Comparison of ENCODE assay signal across 23 cellular contexts in genomic region chr21:45957551-45957950, GRCh38. TPM values are rescaled to one million over a fixed set of nuclear protein-coding genes. Genes with fewer than 3 reads are reported as not detected.
DNase-seq lines count a peak whose midpoint lies in the region; ATAC-seq and TF ChIP-seq lines count a peak whose summit lies in the region.
"Had no signal": no experiment of that assay in that cellular context is flagged by ENCODE, and none has a peak within 500 bp of the region (broad histone marks: within the 10 kb centered on the region; RNA-seq: fewer than 3 reads in every experiment).

No MANE protein-coding gene starts in this region.

- in situ Hi-C loops in GM23248 (cut with MboI) = no loop called here

- H3K4me2 ChIP-seq in GM23248 (ENCODE audit: unreplicated experiment) = peak overlapping the region; percentile 93
- H3K4me2 ChIP-seq: PC-9 had no signal

- H3K9me3 ChIP-seq in GM23248 (ENCODE audit: low read depth) = no peaks in the 10 kb centered on the region
- H3K9me3 ChIP-seq in prostate gland = no peaks in the 10 kb centered on the region
- H3K9me3 ChIP-seq in tibial artery = no peaks in the 10 kb centered on the region

- H3K27me3 ChIP-seq in GM23248 (replicated peaks; ENCODE audit: insufficient read depth) = no peaks in the 10 kb centered on the region
- no peaks in the 10 kb centered on the region for H3K27me3 ChIP-seq in prostate gland (replicated peaks; ENCODE audit: insufficient read depth)
- H3K27me3 ChIP-seq in tibial artery = no peaks in the 10 kb centered on the region

- peak overlapping the region; percentile 94 for H3K27ac ChIP-seq in GM23248
- H3K27ac ChIP-seq in coronary artery = peak overlapping the region; percentile 80 to 89
- H3K27ac ChIP-seq in prostate gland = peak overlapping the region; percentile 2 to 21
- peak overlapping the region; percentile 82 to 89 for H3K27ac ChIP-seq in tibial artery
- H3K27ac ChIP-seq: PC-9, VCaP had no signal

- H3K9ac ChIP-seq in GM23248 = peak overlapping the region; percentile 79

- WGBS in GM23248 (ENCODE audit: low coverage in 1 of 2, low lambda C conversion rate in 2 of 2, missing lambda C conversion rate in 2 of 2), 2 experiments = 30 to 37% methylated on average over 4 of the region's 4 CpGs
- WGBS in prostate gland = 86% methylated on average over 4 of the region's 4 CpGs

- H4K20me1 ChIP-seq in GM23248 (ENCODE audit: insufficient read depth) = no peaks in the 10 kb centered on the region

- H3K4me3 ChIP-seq in GM23248 = peak overlapping the region; percentile 68
- peak overlapping the region; percentile 11 for H3K4me3 ChIP-seq in coronary artery
- H3K4me3 ChIP-seq in prostate gland = no peak overlapping the region
- peak overlapping the region in 1 of 2 donors; percentile 12 for H3K4me3 ChIP-seq in tibial artery
- H3K4me3 ChIP-seq: PC-9 had no signal

- intact Hi-C loops in prostate gland (cut with DNase I) (no loop called here), tibial artery (cut with DNase I; ENCODE audit: low total_unique reads) (no loop called here)

- H3K36me3 ChIP-seq in GM23248 (ENCODE audit: low read depth) (no peaks in the 10 kb centered on the region), prostate gland (no peaks in the 10 kb centered on the region), tibial artery (no peaks in the 10 kb centered on the region)

- no peaks in the 10 kb centered on the region for H3K79me2 ChIP-seq in GM23248 (ENCODE audit: insufficient read depth)

- no peak for TF ChIP-seq CTCF in coronary artery (IDR thresholded peaks at IDR 0.05)
- no peak for TF ChIP-seq CTCF in prostate gland (IDR thresholded peaks at IDR 0.05)
- no peak for TF ChIP-seq CTCF in tibial artery (IDR thresholded peaks at IDR 0.05)
- no peak for TF ChIP-seq CTCF in omental fat pad (IDR thresholded peaks at IDR 0.05)

- no peaks in the 10 kb centered on the region for H3K9me2 ChIP-seq in GM23248 (ENCODE audit: insufficient read depth)

- H3F3A ChIP-seq in GM23248 (ENCODE audit: insufficient read depth) = peaks cover 36% of the 10 kb centered on the region

- TF ChIP-seq POLR2A in prostate gland (IDR thresholded peaks at IDR 0.05) = no peak

- H2AFZ ChIP-seq in GM23248 = peak overlapping the region; percentile 79
- H2AFZ ChIP-seq: PC-9 had no signal

- DNase-seq in GM23248 (no peak), coronary artery (ENCODE audit: low spot score) (no peak), prostate gland (ENCODE audit: low spot score) (no peak), tibial artery (peak in 1 of 2 donors; percentile 19), NCI-H2171 treated with DMSO at 0.1 percent for 48 hours (lab: John Stamatoyannopoulos, UW) (no peak), omental fat pad (ENCODE audit: low spot score) (no peak), mesenteric fat pad (ENCODE audit: low spot score) (no peak)
- DNase-seq: activated CD4-positive, alpha-beta T cell treated with anti-CD3 and anti-CD28 coated beads for 4 hours; activated naive CD4-positive, alpha-beta T cell; activated T-cell treated with anti-CD3 and anti-CD28 coated beads, Interleukin-2, amount 50 U/mL, for 24 hours; effector CD4-positive, alpha-beta T cell; left colon; naive thymus-derived CD4-positive, alpha-beta T cell; NCI-H146; NCI-H510A treated with DMSO at 0.1 percent for 48 hours; PC-9; retina; SIG-M5; stimulated activated CD4-positive, alpha-beta T cell treated with anti-CD3 and anti-CD28 coated beads, Interleukin-12 subunit alpha, Interleukin-12 subunit beta, amount 100 ng/mL, for 4 hours; stimulated activated CD4-positive, alpha-beta T cell treated with anti-CD3 and anti-CD28 coated beads, Interleukin-4, amount 100 ng/mL, for 1 hour; SW 1271; T-helper 9 cell had no signal

- peaks cover 41% of the 10 kb centered on the region for H3K4me1 ChIP-seq in GM23248 (ENCODE audit: insufficient read depth)
- no peaks in the 10 kb centered on the region for H3K4me1 ChIP-seq in prostate gland (replicated peaks)
- peaks cover 0 to 71% (median 49%) of the 10 kb centered on the region in 4 donors for H3K4me1 ChIP-seq in tibial artery

- no peak for ATAC-seq in omental fat pad (ENCODE audit: low FRiP score)
- ATAC-seq: left colon; naive thymus-derived CD4-positive, alpha-beta T cell had no signal

RNA-seq across cellular contexts. Expression of gene COL6A1, which starts 24.0 kb away (rescaled TPM):
- total RNA-seq in GM23248 (2014; rRNA removed; shearing (Covaris generic)) = 1,783 and 1,897 TPM in 2 replicates
- 685 and 707 TPM in 2 replicates for polyA plus RNA-seq in GM23248 (2016; fragmentation: Nextera tagmentation; extraction: Ambion mirVana)
- total RNA-seq in prostate gland (100 to 1,000 TPM; 163 to 265 TPM), omental fat pad (1,000 to 10,000 TPM in 1 of 4 donors, 100 to 1,000 TPM in 3; 410 to 1,024 (median 521) TPM), mesenteric fat pad (521 TPM)

Comparison
In these comparisons a context has a peak if more than half of its experiments do, and no peak if none do; other contexts are left out.
1. H3K27ac ChIP-seq: peak in every context shown above with its lines; median percentile 94 in GM23248; 86 in tibial artery; 84 in coronary artery; 12 in prostate gland.
2. H3K4me3 ChIP-seq: peak in GM23248 (single experiment) and coronary artery (single experiment); none in prostate gland (0 of 2).